21 cellular contexts compared by ENCODE assay signal in the genomic region with DNA sequence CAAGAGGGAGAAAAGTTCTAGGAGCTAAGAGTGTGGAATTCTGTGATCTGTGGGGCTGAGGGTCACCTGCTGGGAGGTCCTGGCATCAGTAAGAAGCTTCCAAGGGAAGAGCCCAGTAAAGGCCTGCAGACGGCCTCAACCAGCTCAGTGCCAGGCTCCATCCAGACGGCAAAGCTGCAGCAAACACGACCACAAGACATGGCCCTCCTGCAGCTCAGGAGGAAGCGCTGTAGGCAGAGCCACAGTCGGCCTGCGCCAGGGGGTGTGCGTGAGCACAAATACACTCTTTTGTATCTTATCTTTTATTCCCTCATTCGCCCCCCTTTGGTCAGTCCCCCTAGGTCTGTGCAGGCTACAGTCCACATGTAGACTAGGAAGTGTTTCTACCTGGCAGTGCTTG. TPM values are rescaled to one million over a fixed set of nuclear protein-coding genes. Genes with fewer than 3 reads are reported as not detected.
DNase-seq lines count a peak whose midpoint lies in the region; ATAC-seq and TF ChIP-seq lines count a peak whose summit lies in the region.
"Had no signal": no experiment of that assay in that cellular context is flagged by ENCODE, and none has a peak within 500 bp of the region (broad histone marks: within the 10 kb centered on the region; RNA-seq: fewer than 3 reads in every experiment).

No MANE protein-coding gene starts in this region.

- H3K4me3 Mint-ChIP-seq in activated naive CD4-positive, alpha-beta T cell treated with anti-CD3 and anti-CD28 coated beads, Interleukin-2, amount 10 ng/mL, durations not matched to agents 7 days and 5 days = no peak overlapping the region
- no peak overlapping the region for H3K4me3 Mint-ChIP-seq in activated naive CD4-positive, alpha-beta T cell treated with anti-CD3 and anti-CD28 coated beads for 36 hours
- H3K4me3 Mint-ChIP-seq in immature natural killer cell = peak overlapping the region in 1 of 5 donors; percentile 35
- H3K4me3 Mint-ChIP-seq: GM23338, HFFc6 had no signal

- TF ChIP-seq CTCF in HCT116 (IDR thresholded peaks at IDR 0.05 in 2 of 3, conservative IDR thresholded peaks at IDR 0.05 in 1 of 3; ENCODE audit: borderline replicate concordance in 1 of 3, insufficient read depth in 1 of 3, low read depth in 2 of 3, low read length in 2 of 3) (no peak), spleen (IDR thresholded peaks at IDR 0.05 in 8 of 11, conservative IDR thresholded peaks at IDR 0.05 in 3 of 11) (no peak), GM20000 (IDR thresholded peaks at IDR 0.05; ENCODE audit: extremely low read depth, missing control alignments) (no peak)

- no peak overlapping the region for H3K4me2 ChIP-seq in HCT116 (ENCODE audit: low read length)
- H3K4me2 ChIP-seq: GM23338 had no signal

- peaks cover 35% of the 10 kb centered on the region for H3K36me3 Mint-ChIP-seq in activated naive CD4-positive, alpha-beta T cell treated with anti-CD3 and anti-CD28 coated beads, Interleukin-2, amount 10 ng/mL, durations not matched to agents 7 days and 5 days
- peaks cover 35% of the 10 kb centered on the region for H3K36me3 Mint-ChIP-seq in activated naive CD4-positive, alpha-beta T cell treated with anti-CD3 and anti-CD28 coated beads for 36 hours (ENCODE audit: low read depth)
- H3K36me3 Mint-ChIP-seq in immature natural killer cell = peaks cover 22 to 34% (median 23%) of the 10 kb centered on the region in 3 donors

- 0 out of 2 replicates have a peak, but pooled peaks have one; percentile 5 for ATAC-seq in HCT116
- ATAC-seq: GM12878, GM23338 had no signal

- POLR2A ChIA-PET in HCT116 (lab: Charles Lee) = no interaction called here

- no peaks in the 10 kb centered on the region for H3K9me3 Mint-ChIP-seq in activated naive CD4-positive, alpha-beta T cell treated with anti-CD3 and anti-CD28 coated beads, Interleukin-2, amount 10 ng/mL, durations not matched to agents 7 days and 5 days
- H3K9me3 Mint-ChIP-seq in activated naive CD4-positive, alpha-beta T cell treated with anti-CD3 and anti-CD28 coated beads for 36 hours = no peaks in the 10 kb centered on the region
- no peaks in the 10 kb centered on the region for H3K9me3 Mint-ChIP-seq in immature natural killer cell
- H3K9me3 Mint-ChIP-seq: GM23338, HFFc6 had no signal

- RAD21 ChIA-PET in HCT116 (lab: Charles Lee; ENCODE audit: low non-redundant PET in 1 of 2, low total read pairs in 2 of 2, uncharacterized antibody in 2 of 2, unreplicated experiment in 2 of 2) = no interaction called here

- H3K4me3 ChIP-seq in HCT116 (replicated peaks in 1 of 2; ENCODE audit: low read depth in 1 of 2, low read length in 2 of 2) (no peak overlapping the region), spleen (no peak overlapping the region)
- H3K4me3 ChIP-seq: GM12878, GM23338, Peyer's patch had no signal

- TF ChIP-seq POLR2A in HCT116 (IDR thresholded peaks at IDR 0.05; ENCODE audit: borderline replicate concordance, extremely low read depth, insufficient read depth, insufficient read length) (no peak), spleen (IDR thresholded peaks at IDR 0.05) (no peak)

- no peak overlapping the region for H3K9ac ChIP-seq in HCT116 (ENCODE audit: low read length)

- H3K27ac ChIP-seq in HCT116 (ENCODE audit: low read depth, low read length) (no peak overlapping the region), spleen (no peak overlapping the region)
- H3K27ac ChIP-seq: Peyer's patch had no signal

- CTCF ChIA-PET in activated naive CD4-positive, alpha-beta T cell treated with anti-CD3 and anti-CD28 coated beads, Interleukin-2, amount 10 ng/mL, durations not matched to agents 7 days and 5 days (lab: Charles Lee) = no interaction called here
- CTCF ChIA-PET in activated naive CD4-positive, alpha-beta T cell treated with anti-CD3 and anti-CD28 coated beads for 36 hours (lab: Charles Lee) = interaction anchor here (1.0 kb wide), 1 partner anchor 12 kb away, joined by 3 read pairs; no protein-coding TSS in a partner anchor
- CTCF ChIA-PET in HCT116 (lab: Charles Lee) = no interaction called here

- H3K27me3 Mint-ChIP-seq in activated naive CD4-positive, alpha-beta T cell treated with anti-CD3 and anti-CD28 coated beads, Interleukin-2, amount 10 ng/mL, durations not matched to agents 7 days and 5 days = no peaks in the 10 kb centered on the region
- no peaks in the 10 kb centered on the region for H3K27me3 Mint-ChIP-seq in activated naive CD4-positive, alpha-beta T cell treated with anti-CD3 and anti-CD28 coated beads for 36 hours (ENCODE audit: low read depth)
- peaks cover 9 to 24% (median 14%) of the 10 kb centered on the region in 3 donors for H3K27me3 Mint-ChIP-seq in immature natural killer cell (ENCODE audit: low read depth in 3 of 3)

- intact Hi-C loops in activated naive CD4-positive, alpha-beta T cell treated with anti-CD3 and anti-CD28 coated beads for 36 hours (cut with micrococcal nuclease) = no loop called here
- intact Hi-C loops in HCT116 (cut with micrococcal nuclease) = no loop called here
- intact Hi-C loops in spleen (cut with DNase I; ENCODE audit: low total_unique reads) = no loop called here

- H3K27me3 ChIP-seq in HCT116 (ENCODE audit: insufficient read depth, low read length) = no peaks in the 10 kb centered on the region
- H3K27me3 ChIP-seq in spleen (replicated peaks in 1 of 7) = no peaks in the 10 kb centered on the region
- H3K27me3 ChIP-seq: Peyer's patch had no signal

- peaks cover 19% of the 10 kb centered on the region for H3K4me1 Mint-ChIP-seq in activated naive CD4-positive, alpha-beta T cell treated with anti-CD3 and anti-CD28 coated beads, Interleukin-2, amount 10 ng/mL, durations not matched to agents 7 days and 5 days
- peaks cover 19% of the 10 kb centered on the region for H3K4me1 Mint-ChIP-seq in activated naive CD4-positive, alpha-beta T cell treated with anti-CD3 and anti-CD28 coated beads for 36 hours (ENCODE audit: low read depth)
- peaks cover 45 to 73% of the 10 kb centered on the region in 2 donors for H3K4me1 Mint-ChIP-seq in immature natural killer cell
- H3K4me1 Mint-ChIP-seq: GM23338 had no signal

- H3K79me2 ChIP-seq in HCT116 (ENCODE audit: insufficient read depth, low read length) = 0 out of 2 replicates have a peak, but pooled peaks cover 7% of the 10 kb centered on the region

- no peaks in the 10 kb centered on the region for H3K4me1 ChIP-seq in HCT116 (ENCODE audit: control insufficient read depth in 1 of 2, insufficient read depth in 2 of 2, low read length in 2 of 2)
- H3K4me1 ChIP-seq in spleen = peaks cover 0 to 26% (median 19%) of the 10 kb centered on the region in 6 donors

- no peak for DNase-seq in activated naive CD4-positive, alpha-beta T cell treated with anti-CD3 and anti-CD28 coated beads, Interleukin-2, amount 10 ng/mL, durations not matched to agents 7 days and 5 days
- no peak for DNase-seq in activated naive CD4-positive, alpha-beta T cell treated with anti-CD3 and anti-CD28 coated beads for 36 hours
- DNase-seq in HCT116 (ENCODE audit: low read depth, low spot score) (no peak), immature natural killer cell (no peak), spleen (peak; percentile 70), midbrain (lab: John Stamatoyannopoulos, UW) (no peak), GM20000 (ENCODE audit: low spot score) (no peak)
- DNase-seq in stimulated activated CD4-positive, alpha-beta T cell treated with anti-CD3 and anti-CD28 coated beads, Interleukin-2, amount 100 ng/mL, for 24 hours = no peak
- DNase-seq: C1 segment of cervical spinal cord, DMS 273 treated with DMSO at 0.1 percent for 48 hours, GDM1, HFFc6, IMR-90, NCI-H1105, NCI-H1694, NCI-H510A treated with DMSO at 0.1 percent for 48 hours, NCI-H82, SHP77 had no signal

- peaks cover 17 to 20% of the 10 kb centered on the region in 2 experiments; a peak in 3 of 4 replicates for H3K36me3 ChIP-seq in HCT116 (ENCODE audit: control insufficient read depth in 1 of 2, insufficient read depth in 2 of 2, low read length in 2 of 2)
- H3K36me3 ChIP-seq in spleen = peaks cover 2 to 87% (median 63%) of the 10 kb centered on the region in 6 donors

- H3K9me2 ChIP-seq in HCT116 (ENCODE audit: insufficient read depth) = no peaks in the 10 kb centered on the region

- H3K9me3 ChIP-seq in HCT116 (ENCODE audit: control insufficient read depth in 1 of 2, insufficient read depth in 1 of 2, low read depth in 1 of 2, low read length in 2 of 2) (no peaks in the 10 kb centered on the region), spleen (no peaks in the 10 kb centered on the region)
- H3K9me3 ChIP-seq: Peyer's patch had no signal

- WGBS in spleen, 5 donors = 85 to 94% (median 89%) methylated on average over 7 to 8 of the region's 8 CpGs

- H3K27ac Mint-ChIP-seq in activated naive CD4-positive, alpha-beta T cell treated with anti-CD3 and anti-CD28 coated beads, Interleukin-2, amount 10 ng/mL, durations not matched to agents 7 days and 5 days = peak overlapping the region; percentile 65
- no peak overlapping the region for H3K27ac Mint-ChIP-seq in activated naive CD4-positive, alpha-beta T cell treated with anti-CD3 and anti-CD28 coated beads for 36 hours
- peak overlapping the region; percentile 43 to 96 (median 69) for H3K27ac Mint-ChIP-seq in immature natural killer cell
- H3K27ac Mint-ChIP-seq: GM23338, HFFc6 had no signal

- no peak overlapping the region for H2AFZ ChIP-seq in HCT116 (ENCODE audit: low read depth, low read length, poor library complexity, severe bottlenecking)
- H2AFZ ChIP-seq: GM23338 had no signal

- no TSS peak for BruUV-seq in HCT116 (replicated peaks; lab: Mats Ljungman, UMichigan)

- H4K20me1 ChIP-seq in HCT116 (ENCODE audit: insufficient read depth) = no peaks in the 10 kb centered on the region

- no peak for TF ChIP-seq RAD21 in HCT116 (IDR thresholded peaks at IDR 0.05; ENCODE audit: low read depth)

TF ChIP-seq in HCT116, 20 proteins besides CTCF, POLR2A, EP300 and RAD21 (continues in another document):
- no peak for TF ChIP-seq TCF7L2 (IDR thresholded peaks at IDR 0.05; ENCODE audit: borderline replicate concordance, extremely low read depth, insufficient read depth, insufficient read length)

RNA-seq across cellular contexts. Expression of gene C1orf174, which starts 13.4 kb away (rescaled TPM):
- total RNA-seq in activated naive CD4-positive, alpha-beta T cell treated with anti-CD3 and anti-CD28 coated beads for 36 hours = 10 to 100 TPM; 29.5 to 30.6 TPM
- 33.7 TPM for total RNA-seq in HCT116 (2021; ENCODE audit: unreplicated experiment)
- 24.3 and 28.0 TPM in 2 replicates for polyA plus RNA-seq in HCT116 (2012)
- 10 to 100 TPM; 27.1 to 54.2 (median 34.0) TPM for polyA plus RNA-seq in immature natural killer cell
- 10 to 100 TPM; 19.7 to 34.5 (median 23.7) TPM for total RNA-seq in spleen
- 10 to 100 TPM; 14.9 to 24.2 (median 15.8) TPM for polyA plus RNA-seq in spleen

RNA-seq across cellular contexts. Expression of gene DFFB, which starts 29.4 kb away (rescaled TPM):
- 1 to 10 TPM; 6.3 to 6.5 TPM for total RNA-seq in activated naive CD4-positive, alpha-beta T cell treated with anti-CD3 and anti-CD28 coated beads for 36 hours
- total RNA-seq in HCT116 (2021; ENCODE audit: unreplicated experiment) = 9.0 TPM
- polyA plus RNA-seq in HCT116 (2012) = 4.0 and 4.3 TPM in 2 replicates
- polyA plus RNA-seq in immature natural killer cell = 10 to 100 TPM in 2 of 3 donors, 1 to 10 TPM in 1; 8.3 to 25.6 (median 11.9) TPM
- total RNA-seq in spleen = 10 to 100 TPM in 5 of 7 donors, 1 to 10 TPM in 2; 8.5 to 13.8 (median 12.1) TPM
- polyA plus RNA-seq in spleen = 10 to 100 TPM in 1 of 3 donors, 1 to 10 TPM in 2; 6.3 to 10.5 (median 8.7) TPM

RNA-seq across cellular contexts. Expression of gene CEP104, which starts 29.7 kb away (rescaled TPM):
- 10 to 100 TPM; 25.4 to 27.3 TPM for total RNA-seq in activated naive CD4-positive, alpha-beta T cell treated with anti-CD3 and anti-CD28 coated beads for 36 hours
- 44.1 TPM for total RNA-seq in HCT116 (2021; ENCODE audit: unreplicated experiment)
- polyA plus RNA-seq in HCT116 (2012) = 18.4 TPM in 2 replicates
- polyA plus RNA-seq in immature natural killer cell = 10 to 100 TPM in 2 of 3 donors, 1 to 10 TPM in 1; 2.5 to 32.7 (median 18.2) TPM
- 10 to 100 TPM; 26.4 to 49.4 (median 42.0) TPM for total RNA-seq in spleen
- polyA plus RNA-seq in spleen = 1 to 10 TPM; 4.5 to 8.4 (median 5.3) TPM
